Comparison of ENCODE assay signal across 19 cellular contexts in the genomic region with DNA sequence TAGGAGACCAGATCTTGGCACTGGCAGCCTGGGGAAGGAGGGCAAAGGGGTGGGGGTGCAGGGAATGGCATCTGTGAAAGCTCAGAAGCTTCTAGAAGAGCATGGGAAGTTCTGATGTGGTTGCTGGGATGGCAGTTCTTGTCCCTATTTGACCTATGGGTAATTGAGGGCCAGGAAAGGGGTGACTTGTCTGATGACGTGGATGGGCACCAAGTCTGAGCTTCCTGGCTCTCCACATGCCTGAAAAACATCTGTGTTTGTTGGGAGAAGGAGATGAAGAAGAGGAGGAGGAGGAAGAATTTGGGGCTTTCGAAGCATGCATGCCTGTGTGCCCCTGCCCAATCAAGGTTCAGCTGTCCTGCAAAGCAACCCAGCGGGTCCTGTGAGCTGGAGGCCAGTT.
A peak's percentile ranks its signal among the peaks of the same experiment; 100 is the strongest.
DNase-seq lines count a peak whose midpoint lies in the region; ATAC-seq and TF ChIP-seq lines count a peak whose summit lies in the region.
"Had no signal": no experiment of that assay in that cellular context is flagged by ENCODE, and none has a peak within 500 bp of the region (broad histone marks: within the 10 kb centered on the region; RNA-seq: fewer than 3 reads in every experiment).

No MANE protein-coding gene starts in this region.

- no peaks in the 10 kb centered on the region for H3K79me1 ChIP-seq in H9 (ENCODE audit: insufficient read depth, low read depth, low read length, poor library complexity, severe bottlenecking)
- no peaks in the 10 kb centered on the region for H3K79me1 ChIP-seq in neuronal stem cell (ENCODE audit: low read depth, low read length)

- H4K91ac ChIP-seq in H9 (ENCODE audit: insufficient read length, low read depth, low read length) (no peak overlapping the region), neuronal stem cell (ENCODE audit: low read depth, low read length, poor library complexity) (no peak overlapping the region)

- no peak for TF ChIP-seq CTCF in AG10803 (conservative IDR thresholded peaks at IDR 0.05; ENCODE audit: low read length)
- no peak for TF ChIP-seq CTCF in H9 (conservative IDR thresholded peaks at IDR 0.05)
- TF ChIP-seq CTCF in psoas muscle (IDR thresholded peaks at IDR 0.05), result no peak

- H3K4ac ChIP-seq in H9 (ENCODE audit: low read depth, low read length), result no peak overlapping the region
- H3K4ac ChIP-seq in neuronal stem cell (ENCODE audit: low read length), result no peak overlapping the region

- H3K27ac ChIP-seq in H9 (ENCODE audit: insufficient read length, low read depth, low read length) (no peak overlapping the region), neuronal stem cell (replicated peaks; ENCODE audit: low read length) (no peak overlapping the region), psoas muscle (no peak overlapping the region)

- DNase-seq in AG10803 (ENCODE audit: low read depth) (peak; percentile 51), H9 (peak; percentile 14), ecto neural progenitor cell (ENCODE audit: low spot score) (peak; percentile 34), neuronal stem cell (ENCODE audit: low spot score) (no peak), psoas muscle (no peak), amygdala (lab: John Stamatoyannopoulos, UW) (no peak)
- DNase-seq in stimulated activated effector memory CD8-positive, alpha-beta T cell treated with anti-CD3 and anti-CD28 coated beads, Interleukin-12 subunit alpha, Interleukin-12 subunit beta, amount 100 ng/mL, for 72 hours (ENCODE audit: low spot score in 2 of 2), result no peak
- DNase-seq in stimulated activated CD4-positive, alpha-beta T cell treated with anti-CD3 and anti-CD28 coated beads, Interleukin-12 subunit alpha, Interleukin-12 subunit beta, amount 100 ng/mL, for 4 hours, result no peak
- DNase-seq: BE2C; CD4-positive, CD25-positive, alpha-beta regulatory T cell; MG63; NCI-H1048; NCI-H1417 treated with DMSO at 0.1 percent for 48 hours; NCI-H187; NCI-H446 treated with DMSO at 0.1 percent for 48 hours; NCI-H526 treated with DMSO at 0.1 percent for 48 hours; SHP77 treated with DMSO at 0.1 percent for 48 hours had no signal

- no peak overlapping the region for H4K8ac ChIP-seq in H9 (replicated peaks; ENCODE audit: insufficient read length, low read depth, low read length)
- H4K8ac ChIP-seq in neuronal stem cell (ENCODE audit: low read depth, low read length), result no peak overlapping the region

- no peaks in the 10 kb centered on the region for H3K9me3 ChIP-seq in H9 (ENCODE audit: control insufficient read depth, low read depth, low read length)
- no peaks in the 10 kb centered on the region for H3K9me3 ChIP-seq in neuronal stem cell (replicated peaks in 1 of 2; ENCODE audit: control insufficient read depth in 2 of 2, insufficient read depth in 1 of 2, low read depth in 1 of 2, low read length in 2 of 2)
- H3K9me3 ChIP-seq in psoas muscle, result no peaks in the 10 kb centered on the region
- H3K9me3 ChIP-seq: A549, BE2C, MG63 had no signal

- H3K36me3 ChIP-seq in neuronal stem cell (replicated peaks in 1 of 2; ENCODE audit: control insufficient read depth in 2 of 2, insufficient read depth in 2 of 2, low read length in 2 of 2), result no peaks in the 10 kb centered on the region
- no peaks in the 10 kb centered on the region for H3K36me3 ChIP-seq in psoas muscle (ENCODE audit: insufficient read depth in 1 of 2, low read depth in 1 of 2)
- H3K36me3 ChIP-seq: BE2C had no signal

- H2BK15ac ChIP-seq in H9 (ENCODE audit: low read depth, low read length) (no peak overlapping the region), neuronal stem cell (ENCODE audit: low read length) (no peak overlapping the region)

- no peak overlapping the region for H3K9ac ChIP-seq in H9 (ENCODE audit: extremely low read depth, insufficient read length, low read length)
- no peak overlapping the region for H3K9ac ChIP-seq in neuronal stem cell (ENCODE audit: low read depth, low read length, poor library complexity)

- H3K23ac ChIP-seq in H9 (ENCODE audit: insufficient read length, low read depth, low read length), result no peak overlapping the region
- H3K23ac ChIP-seq in neuronal stem cell (ENCODE audit: low read depth, low read length, poor library complexity), result no peak overlapping the region

- H4K20me1 ChIP-seq in H9 (ENCODE audit: control insufficient read depth, insufficient read depth, insufficient read length), result no peaks in the 10 kb centered on the region

- H3K56ac ChIP-seq in H9 (ENCODE audit: insufficient read length, low read depth, low read length), result no peak overlapping the region

- H2BK20ac ChIP-seq in H9 (ENCODE audit: low read depth, low read length, poor library complexity, severe bottlenecking), result no peak overlapping the region

- H3K27ac Mint-ChIP-seq in H9, result no peak overlapping the region
- no peak overlapping the region for H3K27ac Mint-ChIP-seq in stimulated activated effector memory CD8-positive, alpha-beta T cell treated with anti-CD3 and anti-CD28 coated beads, Interleukin-12 subunit alpha, Interleukin-12 subunit beta, amount 100 ng/mL, for 72 hours
- H3K27ac Mint-ChIP-seq: CD4-positive, CD25-positive, alpha-beta regulatory T cell had no signal

- WGBS in H9 (ENCODE audit: extremely low coverage, insufficient read length, low lambda C conversion rate), result no CpG with 5 or more reads among the region's 3 CpGs
- no CpG with 5 or more reads among the region's 3 CpGs for WGBS in neuronal stem cell (ENCODE audit: extremely low coverage in 2 of 2, insufficient read length in 2 of 2, insufficient replicate concordance in 1 of 2), 2 donors
- WGBS in psoas muscle, 3 donors, result 72 to 88% (median 77%) methylated on average over 3 of the region's 3 CpGs

- H2BK12ac ChIP-seq in H9 (ENCODE audit: insufficient read length, low read depth, low read length) (no peak overlapping the region), neuronal stem cell (ENCODE audit: low read length) (no peak overlapping the region)

- H2AFZ ChIP-seq in H9 (ENCODE audit: low read length) (no peak overlapping the region), neuronal stem cell (ENCODE audit: low read length) (no peak overlapping the region)

- no peak overlapping the region for H2BK5ac ChIP-seq in H9 (ENCODE audit: insufficient read length, low read length)
- H2BK5ac ChIP-seq in neuronal stem cell (ENCODE audit: low read length), result no peak overlapping the region

- peaks cover 7 to 10% of the 10 kb centered on the region in 2 experiments for H3K4me1 Mint-ChIP-seq in H9
- H3K4me1 Mint-ChIP-seq in stimulated activated effector memory CD8-positive, alpha-beta T cell treated with anti-CD3 and anti-CD28 coated beads, Interleukin-12 subunit alpha, Interleukin-12 subunit beta, amount 100 ng/mL, for 72 hours, result peaks cover 10% of the 10 kb centered on the region

- H3K4me2 ChIP-seq in H9 (ENCODE audit: insufficient read depth, insufficient read length, low read length) (no peak overlapping the region), neuronal stem cell (ENCODE audit: insufficient read depth, low read length, poor library complexity, severe bottlenecking) (no peak overlapping the region)
- H3K4me2 ChIP-seq: A549 had no signal

- no peak overlapping the region for H3K4me3 Mint-ChIP-seq in H9
- no peak overlapping the region for H3K4me3 Mint-ChIP-seq in stimulated activated effector memory CD8-positive, alpha-beta T cell treated with anti-CD3 and anti-CD28 coated beads, Interleukin-12 subunit alpha, Interleukin-12 subunit beta, amount 100 ng/mL, for 72 hours
- H3K4me3 Mint-ChIP-seq: CD4-positive, CD25-positive, alpha-beta regulatory T cell had no signal

- ATAC-seq in psoas muscle, result no peak
- ATAC-seq in stimulated activated effector memory CD8-positive, alpha-beta T cell treated with anti-CD3 and anti-CD28 coated beads, Interleukin-12 subunit alpha, Interleukin-12 subunit beta, amount 100 ng/mL, for 72 hours, result no peak
- ATAC-seq: A549, K562 had no signal

- no peaks in the 10 kb centered on the region for H3K9me3 Mint-ChIP-seq in H9
- no peaks in the 10 kb centered on the region for H3K9me3 Mint-ChIP-seq in stimulated activated effector memory CD8-positive, alpha-beta T cell treated with anti-CD3 and anti-CD28 coated beads, Interleukin-12 subunit alpha, Interleukin-12 subunit beta, amount 100 ng/mL, for 72 hours
- H3K9me3 Mint-ChIP-seq: CD4-positive, CD25-positive, alpha-beta regulatory T cell had no signal

- no peaks in the 10 kb centered on the region for H3K36me3 Mint-ChIP-seq in H9 (ENCODE audit: insufficient read depth in 1 of 3, low read depth in 3 of 3)
- no peaks in the 10 kb centered on the region for H3K36me3 Mint-ChIP-seq in stimulated activated effector memory CD8-positive, alpha-beta T cell treated with anti-CD3 and anti-CD28 coated beads, Interleukin-12 subunit alpha, Interleukin-12 subunit beta, amount 100 ng/mL, for 72 hours
- H3K36me3 Mint-ChIP-seq: CD4-positive, CD25-positive, alpha-beta regulatory T cell had no signal

- no peak overlapping the region for H3T11ph ChIP-seq in H9 (ENCODE audit: low read length)

- no peaks in the 10 kb centered on the region for H3K27me3 Mint-ChIP-seq in H9 (ENCODE audit: low read depth)

- H2BK120ac ChIP-seq in H9 (ENCODE audit: low read depth, low read length, poor library complexity, severe bottlenecking), result no peak overlapping the region
- no peak overlapping the region for H2BK120ac ChIP-seq in neuronal stem cell (ENCODE audit: low read depth, low read length)

- H3K18ac ChIP-seq in H9 (ENCODE audit: insufficient read length, low read depth, low read length) (no peak overlapping the region), neuronal stem cell (ENCODE audit: low read length) (peak overlapping the region; percentile 36)

- H2AK5ac ChIP-seq in H9 (ENCODE audit: insufficient read length, low read length) (no peak overlapping the region), neuronal stem cell (ENCODE audit: low read depth, low read length) (no peak overlapping the region)

- H3K79me2 ChIP-seq in H9 (ENCODE audit: insufficient read depth, low read length), result no peaks in the 10 kb centered on the region

- H3K14ac ChIP-seq in H9 (ENCODE audit: insufficient read depth, low read length) (no peak overlapping the region), neuronal stem cell (ENCODE audit: low read length) (no peak overlapping the region)

- intact Hi-C loops in psoas muscle (cut with DNase I), result no loop called here

- H3K4me1 ChIP-seq in H9 (ENCODE audit: insufficient read depth, low read length), result no peaks in the 10 kb centered on the region
- peaks cover 0 to 2% of the 10 kb centered on the region in 2 donors for H3K4me1 ChIP-seq in neuronal stem cell (ENCODE audit: control insufficient read depth in 2 of 2, insufficient read depth in 1 of 2, low read depth in 1 of 2, low read length in 2 of 2)
- H3K4me1 ChIP-seq in psoas muscle, result no peaks in the 10 kb centered on the region
- H3K4me1 ChIP-seq: BE2C had no signal

- no peak overlapping the region for H3K4me3 ChIP-seq in AG10803 (ENCODE audit: low read length)
- H3K4me3 ChIP-seq in neuronal stem cell (ENCODE audit: low read length in 2 of 2), result no peak overlapping the region
- no peak overlapping the region for H3K4me3 ChIP-seq in psoas muscle
- H3K4me3 ChIP-seq: A549, K562, MG63 had no signal

- H3K23me2 ChIP-seq in H9 (ENCODE audit: insufficient read length, low read depth, low read length, poor library complexity, severe bottlenecking), result no peaks in the 10 kb centered on the region

- H4K5ac ChIP-seq in H9 (ENCODE audit: insufficient read length, low read depth, low read length), result no peak overlapping the region

- no peaks in the 10 kb centered on the region for H3K27me3 ChIP-seq in H9 (ENCODE audit: insufficient read depth, low read length)
- no peaks in the 10 kb centered on the region for H3K27me3 ChIP-seq in neuronal stem cell (ENCODE audit: control insufficient read depth in 3 of 3, insufficient read depth in 3 of 3, low read depth in 1 of 3, low read length in 3 of 3)
- peaks cover 0 to 3% (median 0%) of the 10 kb centered on the region in 3 donors for H3K27me3 ChIP-seq in psoas muscle (ENCODE audit: insufficient read depth in 3 of 3, low read length in 2 of 3)
- H3K27me3 ChIP-seq: BE2C, MG63 had no signal

Comparison
In these comparisons a context has a peak if more than half of its experiments do, and no peak if none do; other contexts are left out.
1. DNase-seq: peak in AG10803 (single experiment), H9 (single experiment) and ecto neural progenitor cell (single experiment); none in neuronal stem cell (single experiment), psoas muscle (0 of 2), amygdala (0 of 56), stimulated activated effector memory CD8-positive, alpha-beta T cell treated with anti-CD3 and anti-CD28 coated beads, Interleukin-12 subunit alpha, Interleukin-12 subunit beta, amount 100 ng/mL, for 72 hours (0 of 2) and stimulated activated CD4-positive, alpha-beta T cell treated with anti-CD3 and anti-CD28 coated beads, Interleukin-12 subunit alpha, Interleukin-12 subunit beta, amount 100 ng/mL, for 4 hours (single experiment).